9 cellular contexts compared by ENCODE assay signal in the genomic region with DNA sequence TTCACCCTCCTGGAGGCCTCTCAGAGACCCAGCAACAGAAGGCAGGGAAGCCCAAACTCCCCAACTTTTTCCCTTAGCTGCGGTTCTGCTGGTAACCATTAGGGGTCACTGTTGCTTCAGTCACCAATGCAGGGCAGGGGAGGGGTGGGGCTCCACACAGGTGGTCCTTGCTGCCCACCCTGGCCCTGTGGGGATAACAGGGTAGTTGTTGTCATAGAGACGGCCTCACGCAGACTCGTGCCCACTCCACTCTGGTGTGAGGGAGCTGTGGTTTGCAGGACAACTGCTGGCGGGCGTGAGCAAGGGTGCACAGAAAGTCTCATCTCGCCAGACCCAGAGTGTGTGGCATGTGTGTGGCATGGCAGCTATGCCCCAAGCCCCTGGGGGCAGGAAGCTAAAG. TPM values are rescaled to one million over a fixed set of nuclear protein-coding genes. Genes with fewer than 3 reads are reported as not detected.
DNase-seq lines count a peak whose midpoint lies in the region; ATAC-seq, FAIRE-seq and TF ChIP-seq lines count a peak whose summit lies in the region.
"Had no signal": no experiment of that assay in that cellular context is flagged by ENCODE, and none has a peak within 500 bp of the region (broad histone marks: within the 10 kb centered on the region; RNA-seq: fewer than 3 reads in every experiment).

No MANE protein-coding gene starts in this region.

- H3K27me3 ChIP-seq in astrocyte (ENCODE audit: insufficient read depth, low read length) (peaks cover 56% of the 10 kb centered on the region), testis (no peaks in the 10 kb centered on the region)

- H3K9me2 ChIP-seq in OCI-LY7 (ENCODE audit: insufficient read depth, low read length): no peaks in the 10 kb centered on the region

- H3K4me2 ChIP-seq in OCI-LY7 (ENCODE audit: low read length): no peak overlapping the region
- H3K4me2 ChIP-seq in astrocyte (ENCODE audit: low read length): no peak overlapping the region

- BruUV-seq in OCI-LY7 (replicated peaks; lab: Mats Ljungman, UMichigan): no TSS peak

- TF ChIP-seq CTCF in OCI-LY7 (conservative IDR thresholded peaks at IDR 0.05; ENCODE audit: low read length) (peak; percentile 94), astrocyte (IDR thresholded peaks at IDR 0.05; ENCODE audit: insufficient read depth, low read depth, low read length) (peak; percentile 81), kidney (IDR thresholded peaks at IDR 0.05; ENCODE audit: borderline replicate concordance, extremely low read depth, insufficient read depth) (peak; percentile 78), testis (IDR thresholded peaks at IDR 0.05) (peak; percentile 73 to 85 (median 75))

- H4K20me1 ChIP-seq in OCI-LY7 (ENCODE audit: insufficient read depth, low read length): no peaks in the 10 kb centered on the region; the same call in 1 of the 2 replicates
- no peaks in the 10 kb centered on the region for H4K20me1 ChIP-seq in astrocyte (ENCODE audit: insufficient read depth, low read length)

- peaks cover 7% of the 10 kb centered on the region for H3K36me3 Mint-ChIP-seq in astrocyte (ENCODE audit: low read depth, unreplicated experiment)

- peaks cover 14% of the 10 kb centered on the region for H3K9me3 Mint-ChIP-seq in astrocyte (ENCODE audit: unreplicated experiment)

- peaks cover 94% of the 10 kb centered on the region for H3K27me3 Mint-ChIP-seq in astrocyte (ENCODE audit: low read depth, unreplicated experiment)

- H3K27ac Mint-ChIP-seq in astrocyte (ENCODE audit: unreplicated experiment): no peak overlapping the region

- H3K4me1 Mint-ChIP-seq in astrocyte (ENCODE audit: low read depth, unreplicated experiment): no peaks in the 10 kb centered on the region

- H3K4me3 Mint-ChIP-seq in astrocyte (ENCODE audit: unreplicated experiment): no peak overlapping the region

- peak; percentile 82 for DNase-seq in activated CD8-positive, alpha-beta memory T cell treated with anti-CD3 and anti-CD28 coated beads for 24 hours
- no peak for DNase-seq in activated CD8-positive, alpha-beta memory T cell treated with anti-CD3 and anti-CD28 coated beads, Interleukin-2, amount 50 U/mL, for 48 hours
- DNase-seq in OCI-LY7 (ENCODE audit: low spot score) (peak; percentile 45), astrocyte (ENCODE audit: low read depth) (no peak), kidney (peak; percentile 52), testis (no peak), foreskin melanocyte (no peak)

- H3K36me3 ChIP-seq in OCI-LY7 (ENCODE audit: insufficient read depth, low read length) (no peaks in the 10 kb centered on the region), astrocyte (ENCODE audit: insufficient read depth, low read length) (no peaks in the 10 kb centered on the region), kidney (ENCODE audit: control insufficient read depth in 1 of 2, insufficient read depth in 2 of 2, low read length in 2 of 2) (no peaks in the 10 kb centered on the region), testis (ENCODE audit: low read depth, missing control alignments) (no peaks in the 10 kb centered on the region)

- H3K4me1 ChIP-seq in OCI-LY7 (ENCODE audit: insufficient read depth, low read length, poor library complexity, severe bottlenecking) (no peaks in the 10 kb centered on the region), astrocyte (ENCODE audit: insufficient read depth, low read length) (no peaks in the 10 kb centered on the region), kidney (ENCODE audit: control insufficient read depth in 1 of 2, insufficient read depth in 1 of 2, low read depth in 1 of 2, low read length in 2 of 2) (no peaks in the 10 kb centered on the region), testis (no peaks in the 10 kb centered on the region)

- no peaks in the 10 kb centered on the region for H3K79me2 ChIP-seq in OCI-LY7 (ENCODE audit: insufficient read depth, low read depth, low read length)
- no peaks in the 10 kb centered on the region for H3K79me2 ChIP-seq in astrocyte (ENCODE audit: insufficient read depth, low read length)

- no peak overlapping the region for H3K27ac ChIP-seq in OCI-LY7 (ENCODE audit: low read depth, low read length, poor library complexity, severe bottlenecking)
- no peak overlapping the region for H3K27ac ChIP-seq in astrocyte (ENCODE audit: low read depth, low read length)
- no peak overlapping the region for H3K27ac ChIP-seq in kidney (ENCODE audit: low read depth in 2 of 2, low read length in 2 of 2)
- no peak overlapping the region for H3K27ac ChIP-seq in testis

- no peak overlapping the region for H3K4me3 ChIP-seq in OCI-LY7 (ENCODE audit: low read depth, low read length, poor library complexity, severe bottlenecking)
- no peak overlapping the region for H3K4me3 ChIP-seq in astrocyte (ENCODE audit: insufficient read depth, low read depth, low read length)
- no peak overlapping the region for H3K4me3 ChIP-seq in kidney (ENCODE audit: low read length in 2 of 2)
- no peak overlapping the region for H3K4me3 ChIP-seq in testis

- H2AFZ ChIP-seq in OCI-LY7 (ENCODE audit: low read length) (no peak overlapping the region), astrocyte (ENCODE audit: low read depth, low read length) (no peak overlapping the region)

- H3K9ac ChIP-seq in astrocyte (ENCODE audit: low read length): no peak overlapping the region
- H3K9ac ChIP-seq in kidney (ENCODE audit: low read length in 2 of 2): no peak overlapping the region

- intact Hi-C loops in OCI-LY7 (cut with micrococcal nuclease; ENCODE audit: unreplicated experiment) (loop anchor here (1.0 to 5.0 kb wide), 2 partner anchors 42 to 51 kb away; no protein-coding TSS in a partner anchor), kidney (cut with DNase I) (no loop called here), testis (cut with DNase I; ENCODE audit: low total_unique reads) (no loop called here)

- CTCF ChIA-PET in OCI-LY7 (lab: Charles Lee; ENCODE audit: unreplicated experiment): interaction anchor here (0.6 to 0.7 kb wide), 2 partner anchors 13 to 195 kb away, joined by 3 read pairs; no protein-coding TSS in a partner anchor

- TF ChIP-seq POLR2A in testis (IDR thresholded peaks at IDR 0.05): no peak

- no peaks in the 10 kb centered on the region for H3K9me3 ChIP-seq in OCI-LY7 (ENCODE audit: low read length)
- no peaks in the 10 kb centered on the region for H3K9me3 ChIP-seq in astrocyte (ENCODE audit: insufficient read depth, low read depth, low read length)
- H3K9me3 ChIP-seq in kidney (ENCODE audit: control insufficient read depth in 1 of 2, low read length in 2 of 2): no peaks in the 10 kb centered on the region
- no peaks in the 10 kb centered on the region for H3K9me3 ChIP-seq in testis

- FAIRE-seq in astrocyte (lab: Jason Lieb, UNC): no peak
- FAIRE-seq in kidney (lab: Jason Lieb, UNC): no peak

- POLR2A ChIA-PET in OCI-LY7 (lab: Charles Lee): interaction anchor here (1.2 kb wide), 1 partner anchor 17 kb away, joined by 6 read pairs; no protein-coding TSS in a partner anchor

- no peak for ATAC-seq in HG02938 (IDR thresholded peaks at IDR 0.05; ENCODE audit: unreplicated experiment)

- WGBS in testis, 2 donors: 45 to 75% methylated on average over 5 to 7 of the region's 7 CpGs

RNA-seq across cellular contexts. Expression of gene INSRR, which starts 19.9 kb away (rescaled TPM):
- total RNA-seq in OCI-LY7 (2014; rRNA removed; shearing (Covaris generic)): not detected in 2 replicates
- not detected in 2 replicates for total RNA-seq in OCI-LY7 (2022)
- total RNA-seq in astrocyte: 0.05 TPM in 1 of 2 replicates, not detected in the other
- total RNA-seq in kidney: 0.35 TPM
- polyA plus RNA-seq in kidney (ENCODE audit: insufficient read depth, low read depth, low replicate concordance): 2.4 TPM
- 1 to 10 TPM; 6.4 to 7.0 TPM for total RNA-seq in testis
- polyA plus RNA-seq in testis (ENCODE audit: insufficient read depth, low read depth, low replicate concordance): 1.5 TPM
- total RNA-seq: renal cortical epithelial cell had no signal

RNA-seq across cellular contexts. Expression of gene NTRK1, which starts 21.7 kb away (rescaled TPM):
- total RNA-seq in OCI-LY7 (2014; rRNA removed; shearing (Covaris generic)): not detected in 2 replicates
- total RNA-seq in OCI-LY7 (2022) (not detected in 2 replicates), astrocyte (0.10 and 0.27 TPM in 2 replicates), kidney (1.0 TPM), testis (10 to 100 TPM; 14.6 to 38.8 TPM)
- polyA plus RNA-seq in kidney (ENCODE audit: insufficient read depth, low read depth, low replicate concordance) (1.3 TPM), testis (ENCODE audit: insufficient read depth, low read depth, low replicate concordance) (4.7 TPM)
- total RNA-seq: renal cortical epithelial cell had no signal

RNA-seq across cellular contexts. Expression of gene SH2D2A, which starts 22.3 kb away (rescaled TPM):
- 5.5 and 5.8 TPM in 2 replicates for total RNA-seq in OCI-LY7 (2014; rRNA removed; shearing (Covaris generic))
- total RNA-seq in OCI-LY7 (2022): 2.1 and 2.2 TPM in 2 replicates
- total RNA-seq in astrocyte: 0.89 and 1.1 TPM in 2 replicates
- total RNA-seq in kidney: 4.3 TPM
- polyA plus RNA-seq in kidney (ENCODE audit: insufficient read depth, low read depth, low replicate concordance): 0.32 TPM
- total RNA-seq in testis: 1 to 10 TPM in 1 of 2 donors, not detected in 1; 3.1 TPM
- 1.3 TPM for polyA plus RNA-seq in testis (ENCODE audit: insufficient read depth, low read depth, low replicate concordance)

RNA-seq across cellular contexts. Expression of gene PEAR1, which starts 54.5 kb away (rescaled TPM):
- total RNA-seq in OCI-LY7 (2014; rRNA removed; shearing (Covaris generic)): not detected in 2 replicates
- total RNA-seq in OCI-LY7 (2022) (not detected in 2 replicates), astrocyte (8.5 and 17.3 TPM in 2 replicates), kidney (17.2 TPM), testis (10 to 100 TPM; 13.8 TPM)
- polyA plus RNA-seq in kidney (ENCODE audit: insufficient read depth, low read depth, low replicate concordance) (4.5 TPM), testis (ENCODE audit: insufficient read depth, low read depth, low replicate concordance) (10.5 TPM)

Comparison
In these comparisons a context has a peak if more than half of its experiments do, and no peak if none do; other contexts are left out.
1. DNase-seq: peak in activated CD8-positive, alpha-beta memory T cell treated with anti-CD3 and anti-CD28 coated beads for 24 hours (single experiment), OCI-LY7 (single experiment) and kidney (single experiment); none in activated CD8-positive, alpha-beta memory T cell treated with anti-CD3 and anti-CD28 coated beads, Interleukin-2, amount 50 U/mL, for 48 hours (single experiment), astrocyte (single experiment), testis (single experiment) and foreskin melanocyte (single experiment).
2. Peak in every context shown above with its lines, with median percentiles within 50 percentile points of each other: CTCF ChIP-seq.